Comparison of ENCODE assay signal across 11 cellular contexts in the genomic region with DNA sequence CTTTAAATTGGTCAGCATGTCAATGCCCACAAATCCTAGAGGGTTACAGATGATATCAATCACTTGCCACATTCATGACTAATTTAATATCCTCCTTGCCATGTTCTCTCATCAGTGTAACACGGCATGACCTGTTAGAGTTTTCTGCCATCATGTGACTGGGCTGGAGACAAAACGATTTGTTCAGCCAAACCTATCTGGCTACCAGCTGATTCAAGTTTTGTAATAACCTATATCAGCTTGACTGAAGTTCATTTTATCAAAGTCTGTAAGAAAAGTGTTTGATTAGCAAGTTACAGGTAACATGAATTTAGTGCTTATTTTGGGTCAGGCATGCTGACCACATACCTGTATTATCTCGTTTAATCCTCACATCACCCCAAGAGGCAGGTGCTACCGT. TPM values are rescaled to one million over a fixed set of nuclear protein-coding genes. Genes with fewer than 3 reads are reported as not detected.
"Had no signal": no experiment of that assay in that cellular context is flagged by ENCODE, and none has a peak within 500 bp of the region (broad histone marks: within the 10 kb centered on the region; RNA-seq: fewer than 3 reads in every experiment).

No MANE protein-coding gene starts in this region.

- H3K36me3 Mint-ChIP-seq: IgD-negative memory B cell had no signal

- H3K4me3 Mint-ChIP-seq: GM23338, HFFc6, IgD-negative memory B cell had no signal

- H3K9me3 ChIP-seq: HAP-1 had no signal

- H3K27ac Mint-ChIP-seq: GM23338, HFFc6, IgD-negative memory B cell had no signal

- ATAC-seq: GM23338, HCT116 had no signal

- H3K9me3 Mint-ChIP-seq: GM23338 had no signal

- H2AFZ ChIP-seq: GM23338 had no signal

- H3K27me3 Mint-ChIP-seq: IgD-negative memory B cell had no signal

- H3K4me1 ChIP-seq: HAP-1 had no signal

- H3K4me2 ChIP-seq: GM23338, KMS-11 had no signal

- H3K9ac ChIP-seq: KMS-11 had no signal

- FAIRE-seq: H1, H54, HTR-8/SVneo had no signal

- H3K4me1 Mint-ChIP-seq: IgD-negative memory B cell had no signal

- DNase-seq: HFFc6, KBM-7 had no signal

- H3K27ac ChIP-seq: KMS-11 had no signal

RNA-seq across cellular contexts. Expression of a gene that starts 25.7 kb away (rescaled TPM):
- total RNA-seq: GM23338, H1, HFFc6, HT-29 had no signal
